In the genomic region with DNA sequence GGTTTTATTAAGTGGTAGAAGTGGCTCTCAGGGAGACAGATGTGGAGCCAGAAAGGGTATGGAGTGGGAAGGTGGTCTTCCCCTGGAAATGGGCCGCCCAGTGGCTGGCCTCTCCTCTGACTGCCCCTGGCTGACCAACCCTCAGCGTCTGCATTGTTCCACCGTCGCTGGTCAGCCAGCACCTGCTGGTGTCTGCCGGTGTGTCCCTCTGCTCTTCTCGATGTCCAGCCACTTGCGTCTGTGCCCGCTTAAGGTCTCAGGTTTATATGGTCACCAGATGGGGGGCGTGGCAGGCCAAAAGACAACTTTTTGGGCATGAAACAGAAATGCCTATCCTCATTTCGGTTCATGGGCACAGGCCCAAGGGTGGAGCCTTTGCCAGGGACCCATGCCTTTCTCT, we compare ENCODE assay signal across 1 cellular context.
TF ChIP-seq lines count a peak whose summit lies in the region.

No MANE protein-coding gene starts in this region.

TF ChIP-seq in K562, 482 proteins besides CTCF, POLR2A, EP300 and RAD21 (continued from another document):
- TF ChIP-seq FOXP4 (CRISPR knock-in tag; IDR thresholded peaks at IDR 0.05; ENCODE audit: borderline replicate concordance) (no peak), MED1 (CRISPR knock-in tag; IDR thresholded peaks at IDR 0.05; ENCODE audit: borderline replicate concordance) (no peak)
